Comparison of ENCODE assay signal across 9 cellular contexts in genomic region chr1:150235436-150235851, GRCh38. TPM values are rescaled to one million over a fixed set of nuclear protein-coding genes. Genes with fewer than 3 reads are reported as not detected.
DNase-seq lines count a peak whose midpoint lies in the region; ATAC-seq and TF ChIP-seq lines count a peak whose summit lies in the region.
"Had no signal": no experiment of that assay in that cellular context is flagged by ENCODE, and none has a peak within 500 bp of the region (broad histone marks: within the 10 kb centered on the region; RNA-seq: fewer than 3 reads in every experiment).

No MANE protein-coding gene starts in this region.

- peak overlapping the region; percentile 97 for H3K9ac ChIP-seq in HUES64 (ENCODE audit: low read depth, low read length)

- H3K36me3 Mint-ChIP-seq in Caco-2 (ENCODE audit: insufficient read depth, unreplicated experiment): peaks cover 12% of the 10 kb centered on the region
- H3K36me3 Mint-ChIP-seq: T-cell had no signal

- no peak overlapping the region for H3K4me3 Mint-ChIP-seq in Caco-2 (ENCODE audit: unreplicated experiment)
- H3K4me3 Mint-ChIP-seq: T-cell had no signal

- no TSS peak for BruUV-seq in Caco-2 (replicated peaks; lab: Mats Ljungman, UMichigan)

- no peak for TF ChIP-seq CTCF in Caco-2 (IDR thresholded peaks at IDR 0.05; ENCODE audit: insufficient read depth in 1 of 2, low read depth in 1 of 2, low read length in 1 of 2, severe bottlenecking in 1 of 2, unreplicated experiment in 1 of 2)
- TF ChIP-seq CTCF in thoracic aorta (IDR thresholded peaks at IDR 0.05): no peak

- H3K27me3 Mint-ChIP-seq in Caco-2 (ENCODE audit: insufficient read depth, unreplicated experiment): no peaks in the 10 kb centered on the region
- H3K27me3 Mint-ChIP-seq: T-cell had no signal

- POLR2A ChIA-PET in Caco-2 (lab: Charles Lee): interaction anchor here (0.5 to 1.7 kb wide), 4 partner anchors 116 to 343 kb away, joined by 4 to 13 read pairs (median 5); partner anchors contain the start of gene RPRD2

- H3K27me3 ChIP-seq in Caco-2 (replicated peaks; ENCODE audit: control insufficient read depth, insufficient read depth, low read length) (no peaks in the 10 kb centered on the region), HUES64 (ENCODE audit: insufficient read depth, low read length) (no peaks in the 10 kb centered on the region), thoracic aorta (replicated peaks; ENCODE audit: insufficient read depth) (no peaks in the 10 kb centered on the region)

- H3K4me1 ChIP-seq in Caco-2 (peaks cover 13% of the 10 kb centered on the region), HUES64 (ENCODE audit: insufficient read depth, low read length) (peaks cover 19% of the 10 kb centered on the region), thoracic aorta (ENCODE audit: control insufficient read depth in 1 of 2, low read depth in 2 of 2) (peaks cover 0 to 12% of the 10 kb centered on the region in 2 donors)

- WGBS in HUES64: 0% methylated on average over 12 of the region's 14 CpGs

- H3K4me3 ChIP-seq in Caco-2 (ENCODE audit: low read depth, low read length): peak overlapping the region; percentile 48
- H3K4me3 ChIP-seq in HUES64 (ENCODE audit: low read length): peak overlapping the region; percentile 92
- peak overlapping the region; percentile 81 for H3K4me3 ChIP-seq in iPS-18c (ENCODE audit: insufficient read depth, low read depth, low read length)
- peak overlapping the region; percentile 82 for H3K4me3 ChIP-seq in thoracic aorta

- no peak for DNase-seq in Caco-2
- no peak for DNase-seq in thoracic aorta (ENCODE audit: low spot score)
- DNase-seq in COLO668 (lab: John Stamatoyannopoulos, UW; ENCODE audit: unreplicated experiment): no peak

- no peaks in the 10 kb centered on the region for H3K9me3 ChIP-seq in Caco-2
- H3K9me3 ChIP-seq in HUES64 (ENCODE audit: insufficient read depth, low read depth, low read length): no peaks in the 10 kb centered on the region
- H3K9me3 ChIP-seq in iPS-18c (ENCODE audit: control insufficient read depth, insufficient read depth, low read length): peaks cover 2% of the 10 kb centered on the region
- H3K9me3 ChIP-seq in thoracic aorta: no peaks in the 10 kb centered on the region

- no peaks in the 10 kb centered on the region for H3K36me3 ChIP-seq in Caco-2 (ENCODE audit: control insufficient read depth, insufficient read depth, low read length)
- H3K36me3 ChIP-seq in HUES64 (ENCODE audit: insufficient read depth, low read length): peaks cover 16% of the 10 kb centered on the region
- no peaks in the 10 kb centered on the region for H3K36me3 ChIP-seq in thoracic aorta

- ATAC-seq in thoracic aorta (ENCODE audit: insufficient number of reproducible peaks, low FRiP score, low read depth): no peak
- ATAC-seq in GM19351 (IDR thresholded peaks at IDR 0.05; ENCODE audit: unreplicated experiment): no peak
- no peak for ATAC-seq in GM19455 (IDR thresholded peaks at IDR 0.05; ENCODE audit: unreplicated experiment)

- CTCF ChIA-PET in Caco-2 (lab: Charles Lee): interaction anchor here (0.8 kb wide), 1 partner anchor 551 kb away, joined by 3 read pairs; no protein-coding TSS in a partner anchor

- H3K27ac Mint-ChIP-seq in Caco-2 (ENCODE audit: unreplicated experiment): no peak overlapping the region

- intact Hi-C loops in Caco-2 (cut with micrococcal nuclease; ENCODE audit: unreplicated experiment): no loop called here

- peak overlapping the region; percentile 91 for H3K27ac ChIP-seq in HUES64 (ENCODE audit: low read depth, low read length)
- peak overlapping the region; percentile 80 for H3K27ac ChIP-seq in angular gyrus (ENCODE audit: low read depth, low read length)
- peak overlapping the region; percentile 98 for H3K27ac ChIP-seq in thoracic aorta

- H3K9me3 Mint-ChIP-seq in Caco-2 (ENCODE audit: unreplicated experiment): no peaks in the 10 kb centered on the region
- H3K9me3 Mint-ChIP-seq: T-cell had no signal

- peaks cover 25% of the 10 kb centered on the region for H3K4me1 Mint-ChIP-seq in Caco-2 (ENCODE audit: low read depth, unreplicated experiment)

RNA-seq across cellular contexts. Expression of gene ANP32E, which starts 0.5 kb away (rescaled TPM):
- total RNA-seq in Caco-2 (2022): 26.8 and 30.6 TPM in 2 replicates
- 105 TPM for polyA plus RNA-seq in HUES64 (2013, experiment 1 of 2)
- 114 TPM for polyA plus RNA-seq in HUES64 (2013, experiment 2 of 2)
- 10 to 100 TPM; 10.7 to 22.2 TPM for total RNA-seq in thoracic aorta

RNA-seq across cellular contexts. Expression of gene CA14, which starts 22.1 kb away (rescaled TPM):
- total RNA-seq in Caco-2 (2022): not detected in 2 replicates
- polyA plus RNA-seq in HUES64 (2013, experiment 1 of 2): 47.4 TPM
- polyA plus RNA-seq in HUES64 (2013, experiment 2 of 2): 57.2 TPM
- total RNA-seq in thoracic aorta: not detected
- total RNA-seq: T-cell had no signal

RNA-seq across cellular contexts. Expression of gene APH1A, which starts 33.4 kb away (rescaled TPM):
- total RNA-seq in Caco-2 (2022) (93.8 and 96.7 TPM in 2 replicates), thoracic aorta (10 to 100 TPM; 77.5 to 84.5 TPM)
- polyA plus RNA-seq in HUES64 (2013, experiment 1 of 2): 78.7 TPM
- 81.8 TPM for polyA plus RNA-seq in HUES64 (2013, experiment 2 of 2)

RNA-seq across cellular contexts. Expression of gene C1orf54, which starts 37.1 kb away (rescaled TPM):
- total RNA-seq in Caco-2 (2022) (0.26 and 0.82 TPM in 2 replicates), thoracic aorta (10 to 100 TPM in 1 of 2 donors, 1 to 10 TPM in 1; 6.8 to 27.9 TPM)
- 15.6 TPM for polyA plus RNA-seq in HUES64 (2013, experiment 1 of 2)
- 21.0 TPM for polyA plus RNA-seq in HUES64 (2013, experiment 2 of 2)

RNA-seq across cellular contexts. Expression of gene CIART, which starts 46.9 kb away (rescaled TPM):
- 2.6 and 3.2 TPM in 2 replicates for total RNA-seq in Caco-2 (2022)
- polyA plus RNA-seq in HUES64 (2013, experiment 1 of 2): 7.2 TPM
- 8.2 TPM for polyA plus RNA-seq in HUES64 (2013, experiment 2 of 2)
- 1 to 10 TPM; 5.2 to 9.7 TPM for total RNA-seq in thoracic aorta
